25 cellular contexts compared by ENCODE assay signal in genomic region chr1:214303538-214303937, GRCh38. TPM values are rescaled to one million over a fixed set of nuclear protein-coding genes. Genes with fewer than 3 reads are reported as not detected.
A peak's percentile ranks its signal among the peaks of the same experiment; 100 is the strongest.
DNase-seq lines count a peak whose midpoint lies in the region; ATAC-seq, FAIRE-seq and TF ChIP-seq lines count a peak whose summit lies in the region.
"Had no signal": no experiment of that assay in that cellular context is flagged by ENCODE, and none has a peak within 500 bp of the region (broad histone marks: within the 10 kb centered on the region; RNA-seq: fewer than 3 reads in every experiment).

No MANE protein-coding gene starts in this region.

- no peaks in the 10 kb centered on the region for H3K9me3 Mint-ChIP-seq in astrocyte (ENCODE audit: unreplicated experiment)
- no peaks in the 10 kb centered on the region for H3K9me3 Mint-ChIP-seq in T-cell
- H3K9me3 Mint-ChIP-seq: activated CD4-positive, alpha-beta T cell treated with anti-CD3 and anti-CD28 coated beads, Interleukin-2, amount 10 ng/mL, durations not matched to agents 24 days and 14 days; activated naive CD8-positive, alpha-beta T cell treated with anti-CD3 and anti-CD28 coated beads, Interleukin-2, amount 50 U/mL, for 24 hours; activated T-helper 2 cell treated with anti-CD3 and anti-CD28 coated beads, Interferon-gamma antibody, Interleukin-2, Interleukin-4, amounts not matched to agents 10 μg/mL and 5 μg/mL and 100 μg/mL, durations not matched to agents 14 hours and 24 hours and 36 hours; GM23338; naive thymus-derived CD4-positive, alpha-beta T cell had no signal

- peaks cover 0 to 11% (median 0%) of the 10 kb centered on the region in 11 experiments; a peak in 5 of 22 replicates for H3K36me3 ChIP-seq in BLaER1 treated with 17β-estradiol and CSF1 and Interleukin-3, amounts not matched to agents 10 nM and 100 nM
- no peaks in the 10 kb centered on the region for H3K36me3 ChIP-seq in astrocyte (ENCODE audit: insufficient read depth, low read length)

- H3K4me3 ChIP-seq in BLaER1 treated with 17β-estradiol and CSF1 and Interleukin-3, amounts not matched to agents 10 nM and 100 nM, result peak overlapping the region; percentile 34 to 59 (median 46)
- peak overlapping the region; percentile 20 for H3K4me3 ChIP-seq in astrocyte (ENCODE audit: insufficient read depth, low read depth, low read length)
- H3K4me3 ChIP-seq: GM23338, psoas muscle, testis had no signal

- peaks cover 16 to 63% (median 34%) of the 10 kb centered on the region in 10 experiments for H3K4me1 ChIP-seq in BLaER1 treated with 17β-estradiol and CSF1 and Interleukin-3, amounts not matched to agents 10 nM and 100 nM
- H3K4me1 ChIP-seq in astrocyte (ENCODE audit: insufficient read depth, low read length), result peaks cover 6% of the 10 kb centered on the region
- H3K4me1 ChIP-seq: psoas muscle, testis had no signal

- H3K4me3 Mint-ChIP-seq in astrocyte (ENCODE audit: unreplicated experiment), result no peak overlapping the region
- no peak overlapping the region for H3K4me3 Mint-ChIP-seq in T-cell
- H3K4me3 Mint-ChIP-seq: activated CD4-positive, alpha-beta T cell treated with anti-CD3 and anti-CD28 coated beads, Interleukin-2, amount 10 ng/mL, durations not matched to agents 24 days and 14 days; activated naive CD8-positive, alpha-beta T cell treated with anti-CD3 and anti-CD28 coated beads, Interleukin-2, amount 50 U/mL, for 24 hours; GM23338 had no signal

- H3K4me2 ChIP-seq in BLaER1 treated with 17β-estradiol and CSF1 and Interleukin-3, amounts not matched to agents 10 nM and 100 nM, result peak overlapping the region; percentile 70 to 85 (median 78)
- peak overlapping the region; percentile 70 for H3K4me2 ChIP-seq in astrocyte (ENCODE audit: low read length)
- H3K4me2 ChIP-seq: GM23338 had no signal

- ATAC-seq in GM18519 (IDR thresholded peaks at IDR 0.05; ENCODE audit: low FRiP score, unreplicated experiment) (no peak), T-cell (replicated peaks in 1 of 4) (no peak)
- ATAC-seq: activated naive CD8-positive, alpha-beta T cell treated with anti-CD3 and anti-CD28 coated beads, Interleukin-2, amount 50 U/mL, for 24 hours; GM23338; naive thymus-derived CD4-positive, alpha-beta T cell; psoas muscle had no signal

- peaks cover 5% of the 10 kb centered on the region for H3K36me3 Mint-ChIP-seq in astrocyte (ENCODE audit: low read depth, unreplicated experiment)
- H3K36me3 Mint-ChIP-seq in T-cell, result peaks cover 14% of the 10 kb centered on the region

- H3K27ac ChIP-seq in BLaER1 treated with 17β-estradiol and CSF1 and Interleukin-3, amounts not matched to agents 10 nM and 100 nM, result peak overlapping the region in 4 of 11 experiments; percentile 21 to 53 (median 38); a peak in 4 of 22 replicates
- no peak overlapping the region for H3K27ac ChIP-seq in astrocyte (ENCODE audit: low read depth, low read length)
- H3K27ac ChIP-seq: psoas muscle, testis had no signal

- no peak for TF ChIP-seq CTCF in astrocyte (IDR thresholded peaks at IDR 0.05; ENCODE audit: insufficient read depth, low read depth, low read length)

- H3K27ac Mint-ChIP-seq in astrocyte (ENCODE audit: unreplicated experiment), result no peak overlapping the region
- H3K27ac Mint-ChIP-seq in T-cell, result no peak overlapping the region
- H3K27ac Mint-ChIP-seq: activated CD4-positive, alpha-beta T cell treated with anti-CD3 and anti-CD28 coated beads, Interleukin-2, amount 10 ng/mL, durations not matched to agents 24 days and 14 days; activated naive CD8-positive, alpha-beta T cell treated with anti-CD3 and anti-CD28 coated beads, Interleukin-2, amount 50 U/mL, for 24 hours; activated T-helper 2 cell treated with anti-CD3 and anti-CD28 coated beads, Interferon-gamma antibody, Interleukin-2, Interleukin-4, amounts not matched to agents 10 μg/mL and 5 μg/mL and 100 μg/mL, durations not matched to agents 14 hours and 24 hours and 36 hours; GM23338 had no signal

- H4K20me1 ChIP-seq in BLaER1 treated with 17β-estradiol and CSF1 and Interleukin-3, amounts not matched to agents 10 nM and 100 nM, result peaks cover 0 to 29% (median 7%) of the 10 kb centered on the region in 11 experiments; a peak in 6 of 22 replicates
- H4K20me1 ChIP-seq in astrocyte (ENCODE audit: insufficient read depth, low read length), result peaks cover 12% of the 10 kb centered on the region

- intact Hi-C loops in head of caudate nucleus (cut with DNase I), result no loop called here
- intact Hi-C loops in posterior cingulate gyrus (cut with DNase I), result no loop called here

- POLR2A ChIA-PET in T-cell (lab: Charles Lee), result no interaction called here

- H3K9me3 ChIP-seq in BLaER1 treated with 17β-estradiol and CSF1 and Interleukin-3, amounts not matched to agents 10 nM and 100 nM (replicated peaks in 1 of 11), result peaks cover 0 to 13% (median 4%) of the 10 kb centered on the region in 11 experiments; a peak in 4 of 22 replicates
- H3K9me3 ChIP-seq in astrocyte (ENCODE audit: insufficient read depth, low read depth, low read length), result no peaks in the 10 kb centered on the region
- H3K9me3 ChIP-seq: heart right ventricle, psoas muscle, testis had no signal

- H3K79me2 ChIP-seq in astrocyte (ENCODE audit: insufficient read depth, low read length), result peaks cover 17% of the 10 kb centered on the region

- H3K9ac ChIP-seq in BLaER1 treated with 17β-estradiol and CSF1 and Interleukin-3, amounts not matched to agents 10 nM and 100 nM, result peak overlapping the region in 9 of 11 experiments; percentile 6 to 65 (median 41); a peak in 13 of 22 replicates
- H3K9ac ChIP-seq in astrocyte (ENCODE audit: low read length), result no peak overlapping the region

- peaks cover 8% of the 10 kb centered on the region for H3K4me1 Mint-ChIP-seq in astrocyte (ENCODE audit: low read depth, unreplicated experiment)
- peaks cover 37 to 53% (median 44%) of the 10 kb centered on the region in 3 donors for H3K4me1 Mint-ChIP-seq in T-cell

- no peak overlapping the region for H2AFZ ChIP-seq in astrocyte (ENCODE audit: low read depth, low read length)
- H2AFZ ChIP-seq: GM23338 had no signal

- no peaks in the 10 kb centered on the region for H3K27me3 ChIP-seq in BLaER1 treated with 17β-estradiol and CSF1 and Interleukin-3, amounts not matched to agents 10 nM and 100 nM
- H3K27me3 ChIP-seq in astrocyte (ENCODE audit: insufficient read depth, low read length), result no peaks in the 10 kb centered on the region
- H3K27me3 ChIP-seq: heart right ventricle, testis had no signal

- CTCF ChIA-PET in T-cell (lab: Charles Lee), result interaction anchor here in 1 of 2 donors (0.6 to 1.3 kb wide), 2 partner anchors 12 to 43 kb away, joined by 3 to 4 read pairs; no protein-coding TSS in a partner anchor

- DNase-seq in astrocyte (ENCODE audit: low read depth) (peak; percentile 57), head of caudate nucleus (peak; percentile 20 to 86 (median 65)), posterior cingulate gyrus (peak in 9 of 10 donors; percentile 10 to 92 (median 54)), UCSD-AML1 (lab: John Stamatoyannopoulos, UW; ENCODE audit: unreplicated experiment) (no peak), T-cell (no peak)
- no peak for DNase-seq in stimulated activated CD4-positive, alpha-beta T cell treated with anti-CD3 and anti-CD28 coated beads, Interleukin-1b, Interleukin-23, amount 100 ng/mL, for 48 hours
- DNase-seq: activated CD4-positive, alpha-beta T cell treated with anti-CD3 and anti-CD28 coated beads, Interleukin-2, amount 10 ng/mL, durations not matched to agents 24 days and 14 days; activated naive CD8-positive, alpha-beta T cell treated with anti-CD3 and anti-CD28 coated beads, Interleukin-2, amount 50 U/mL, for 24 hours; DND-41; erythroblast; heart right ventricle; KBM-7; naive thymus-derived CD4-positive, alpha-beta T cell; NCI-H2081; psoas muscle; SW 1271; testis had no signal

- no peak for FAIRE-seq in astrocyte (lab: Jason Lieb, UNC)
- FAIRE-seq: bronchial epithelial cell, GM18507, islet of Langerhans, TTC549 had no signal

- H3K27me3 Mint-ChIP-seq in astrocyte (ENCODE audit: low read depth, unreplicated experiment) (no peaks in the 10 kb centered on the region), T-cell (no peaks in the 10 kb centered on the region)
- H3K27me3 Mint-ChIP-seq: activated CD4-positive, alpha-beta T cell treated with anti-CD3 and anti-CD28 coated beads, Interleukin-2, amount 10 ng/mL, durations not matched to agents 24 days and 14 days; activated naive CD8-positive, alpha-beta T cell treated with anti-CD3 and anti-CD28 coated beads, Interleukin-2, amount 50 U/mL, for 24 hours; naive thymus-derived CD4-positive, alpha-beta T cell had no signal

RNA-seq across cellular contexts. Expression of gene SMYD2, which starts 22.6 kb away (rescaled TPM):
- total RNA-seq in astrocyte (33.7 and 38.6 TPM in 2 replicates), T-cell (10 to 100 TPM; 27.3 to 35.2 (median 34.4) TPM)

Comparison
In these comparisons a context has a peak if more than half of its experiments do, and no peak if none do; other contexts are left out.
1. DNase-seq: peak in astrocyte (single experiment), head of caudate nucleus (42 of 42) and posterior cingulate gyrus (9 of 10); none in stimulated activated CD4-positive, alpha-beta T cell treated with anti-CD3 and anti-CD28 coated beads, Interleukin-1b, Interleukin-23, amount 100 ng/mL, for 48 hours (single experiment), UCSD-AML1 (single experiment) and T-cell (0 of 34).